Comparison of ENCODE assay signal across 21 cellular contexts in genomic region chr18:60975419-60975818, GRCh38.
DNase-seq lines count a peak whose midpoint lies in the region; ATAC-seq and TF ChIP-seq lines count a peak whose summit lies in the region.
"Had no signal": no experiment of that assay in that cellular context is flagged by ENCODE, and none has a peak within 500 bp of the region (broad histone marks: within the 10 kb centered on the region; RNA-seq: fewer than 3 reads in every experiment).

No MANE protein-coding gene starts in this region.

- H3K4me3 ChIP-seq in epithelial cell of esophagus (ENCODE audit: low read length), result no peak overlapping the region
- H3K4me3 ChIP-seq: BLaER1 treated with 17β-estradiol and CSF1 and Interleukin-3, amounts not matched to agents 10 nM and 100 nM; Peyer's patch had no signal

- no peak for ATAC-seq in GM19397 (IDR thresholded peaks at IDR 0.05; ENCODE audit: unreplicated experiment)

- no peak for TF ChIP-seq CTCF in epithelial cell of esophagus (IDR thresholded peaks at IDR 0.05; ENCODE audit: insufficient read depth, low read depth, low read length, missing control alignments)

- DNase-seq in D341Med (ENCODE audit: low spot score) (peak; percentile 23), LHCN-M2 (ENCODE audit: low read depth) (peak; percentile 64), epithelial cell of esophagus (ENCODE audit: low read depth) (peak; percentile 7), myocyte (ENCODE audit: low read depth) (peak; percentile 40), ecto neural progenitor cell (ENCODE audit: low spot score) (no peak), NCI-H2081 (lab: John Stamatoyannopoulos, UW) (no peak)
- DNase-seq in activated T-cell treated with anti-CD3 and anti-CD28 coated beads, Interleukin-2, amount 50 U/mL, for 1 hour, result no peak
- DNase-seq: AML-193; CD4-positive, alpha-beta T cell; EL; GDM1; Kasumi-1; NCI-H1105 treated with DMSO at 0.1 percent for 48 hours; NCI-H2029; NCI-H2227 treated with DMSO at 0.1 percent for 48 hours; NCI-H526 treated with DMSO at 0.1 percent for 48 hours; OCI-M1; Peyer's patch; SHP77 treated with DMSO at 0.1 percent for 48 hours had no signal

Comparison
In these comparisons a context has a peak if more than half of its experiments do, and no peak if none do; other contexts are left out.
1. DNase-seq: peak in D341Med (single experiment), LHCN-M2 (single experiment), epithelial cell of esophagus (single experiment) and myocyte (single experiment); none in ecto neural progenitor cell (single experiment), NCI-H2081 (0 of 2) and activated T-cell treated with anti-CD3 and anti-CD28 coated beads, Interleukin-2, amount 50 U/mL, for 1 hour (single experiment).